23 cellular contexts compared by ENCODE assay signal in genomic region chr7:39536926-39537325, GRCh38. TPM values are rescaled to one million over a fixed set of nuclear protein-coding genes. Genes with fewer than 3 reads are reported as not detected.
A peak's percentile ranks its signal among the peaks of the same experiment; 100 is the strongest.
DNase-seq lines count a peak whose midpoint lies in the region; ATAC-seq, FAIRE-seq and TF ChIP-seq lines count a peak whose summit lies in the region.
"Had no signal": no experiment of that assay in that cellular context is flagged by ENCODE, and none has a peak within 500 bp of the region (broad histone marks: within the 10 kb centered on the region; RNA-seq: fewer than 3 reads in every experiment).

No MANE protein-coding gene starts in this region.

- H3K9me3 ChIP-seq in HepG2 (ENCODE audit: low read length) (no peaks in the 10 kb centered on the region), right lobe of liver (no peaks in the 10 kb centered on the region), SK-N-SH (no peaks in the 10 kb centered on the region)
- H3K9me3 ChIP-seq: MG63 had no signal

- TF ChIP-seq EP300 in HepG2 (IDR thresholded peaks at IDR 0.05; ENCODE audit: low read depth in 2 of 2, low read length in 2 of 2), result no peak
- no peak for TF ChIP-seq EP300 in HepG2 (CRISPR knock-in tag; IDR thresholded peaks at IDR 0.05; ENCODE audit: borderline replicate concordance)
- no peak for TF ChIP-seq EP300 in SK-N-SH (IDR thresholded peaks at IDR 0.05; ENCODE audit: borderline replicate concordance in 1 of 2, low read depth in 1 of 2, low read length in 1 of 2)

- H4K20me1 ChIP-seq in HepG2 (ENCODE audit: insufficient read depth, low read length) (no peaks in the 10 kb centered on the region), SK-N-SH (ENCODE audit: insufficient read depth) (no peaks in the 10 kb centered on the region)

- H3K4me3 ChIP-seq in HepG2 (replicated peaks in 1 of 3; ENCODE audit: insufficient read depth in 1 of 3, low read depth in 2 of 3, low read length in 3 of 3) (no peak overlapping the region), right lobe of liver (no peak overlapping the region), fibroblast of the aortic adventitia (ENCODE audit: low read depth, low read length) (no peak overlapping the region), SK-N-SH (ENCODE audit: low read depth in 2 of 2, low read length in 1 of 2) (no peak overlapping the region)
- H3K4me3 ChIP-seq: MG63, PC-9 had no signal

- no peak for FAIRE-seq in HepG2 (lab: Jason Lieb, UNC)

- ATAC-seq in HepG2 (no peak), right lobe of liver (no peak), GM18870 (IDR thresholded peaks at IDR 0.05; ENCODE audit: unreplicated experiment) (no peak), HG03196 (IDR thresholded peaks at IDR 0.05; ENCODE audit: unreplicated experiment) (no peak)

- DNase-seq in HepG2 (ENCODE audit: low spot score), result no peak
- no peak for DNase-seq in right lobe of liver
- peak; percentile 80 for DNase-seq in amniotic epithelial cell (ENCODE audit: low read depth)
- DNase-seq in fibroblast of the aortic adventitia (ENCODE audit: low read depth), result peak; percentile 18
- DNase-seq in SK-N-SH, result no peak
- no peak for DNase-seq in Ammon's horn (ENCODE audit: low spot score)
- DNase-seq: CD4-positive, CD25-positive, alpha-beta regulatory T cell; COR-L47; DMS153; GDM1; H7; HFFc6; MG63; NCI-H1092; NCI-H1436 treated with DMSO at 0.1 percent for 48 hours; NCI-H2029; NCI-H2171; NCI-H446 treated with DMSO at 0.1 percent for 48 hours; NCI-H774; PC-9 had no signal

- no peaks in the 10 kb centered on the region for H3F3A ChIP-seq in SK-N-SH (replicated peaks; ENCODE audit: insufficient read depth)

- H3K79me2 ChIP-seq in HepG2 (ENCODE audit: insufficient read depth, low read length) (no peaks in the 10 kb centered on the region), SK-N-SH (ENCODE audit: insufficient read depth) (no peaks in the 10 kb centered on the region)

- H3K4me2 ChIP-seq in HepG2 (ENCODE audit: low read depth, low read length), result no peak overlapping the region
- no peak overlapping the region for H3K4me2 ChIP-seq in SK-N-SH
- H3K4me2 ChIP-seq: PC-9 had no signal

- H2AFZ ChIP-seq in HepG2 (ENCODE audit: low read length) (no peak overlapping the region), SK-N-SH (ENCODE audit: low read depth) (no peak overlapping the region)
- H2AFZ ChIP-seq: PC-9 had no signal

- POLR2A ChIA-PET in HepG2 (lab: Yijun Ruan, JAX) (no interaction called here), SK-N-SH (lab: Yijun Ruan, JAX) (no interaction called here)

- 14% methylated on average over 1 of the region's 1 CpG for WGBS in HepG2 (ENCODE audit: low lambda C conversion rate)
- 38% methylated on average over 1 of the region's 1 CpG for WGBS in right lobe of liver (ENCODE audit: insufficient coverage, low coverage, low lambda C conversion rate, missing lambda C conversion rate)
- WGBS in SK-N-SH (ENCODE audit: low lambda C conversion rate), result 0% methylated on average over 1 of the region's 1 CpG

- in situ Hi-C loops in HepG2 (cut with HindIII; ENCODE audit: extremely low pct_ligation_motif_present, low pct_unique_long_range_greater_than_20kb), result no loop called here

- TF ChIP-seq POLR2A in HepG2 (IDR thresholded peaks at IDR 0.05; ENCODE audit: insufficient read depth in 1 of 2, low read depth in 2 of 2, low read length in 2 of 2), result no peak
- TF ChIP-seq POLR2A in right lobe of liver (IDR thresholded peaks at IDR 0.05), result no peak

- H3K9ac ChIP-seq in HepG2 (ENCODE audit: insufficient read depth, low read depth, low read length), result no peak overlapping the region
- H3K9ac ChIP-seq in SK-N-SH, result no peak overlapping the region

- no peaks in the 10 kb centered on the region for H3K36me3 ChIP-seq in HepG2 (replicated peaks in 1 of 2; ENCODE audit: control insufficient read depth in 1 of 2, insufficient read depth in 2 of 2, low read length in 2 of 2)
- H3K36me3 ChIP-seq in right lobe of liver, result no peaks in the 10 kb centered on the region
- H3K36me3 ChIP-seq in SK-N-SH (replicated peaks in 1 of 2; ENCODE audit: control insufficient read depth in 1 of 2, insufficient read depth in 2 of 2, low read length in 1 of 2), result no peaks in the 10 kb centered on the region
- H3K36me3 ChIP-seq: MG63 had no signal

- TF ChIP-seq CTCF in HepG2 (CRISPR knock-in tag; IDR thresholded peaks at IDR 0.05) (no peak), right lobe of liver (IDR thresholded peaks at IDR 0.05) (no peak), fibroblast of the aortic adventitia (IDR thresholded peaks at IDR 0.05; ENCODE audit: insufficient read depth, low read length) (no peak), SK-N-SH (IDR thresholded peaks at IDR 0.05) (no peak)

- no TSS peak for BruUV-seq in HepG2 (replicated peaks; lab: Mats Ljungman, UMichigan)

- no peak for TF ChIP-seq RAD21 in HepG2 (CRISPR knock-in tag; IDR thresholded peaks at IDR 0.05)
- TF ChIP-seq RAD21 in SK-N-SH (IDR thresholded peaks at IDR 0.05; ENCODE audit: low read length), result no peak

- H3K27ac ChIP-seq in HepG2 (ENCODE audit: extremely low read length, insufficient read depth, low read length) (no peak overlapping the region), right lobe of liver (no peak overlapping the region), SK-N-SH (ENCODE audit: low read depth in 2 of 2, low read length in 1 of 2) (no peak overlapping the region)
- H3K27ac ChIP-seq: 22Rv1, PC-9 had no signal

- H3K4me1 ChIP-seq in HepG2 (ENCODE audit: insufficient read depth, low read length), result peaks cover 42% of the 10 kb centered on the region
- H3K4me1 ChIP-seq in right lobe of liver, result no peaks in the 10 kb centered on the region
- H3K4me1 ChIP-seq in SK-N-SH (ENCODE audit: control insufficient read depth in 1 of 2, insufficient read depth in 2 of 2, low read depth in 1 of 2, low read length in 1 of 2), result no peaks in the 10 kb centered on the region

- CTCF ChIA-PET in HepG2 (lab: Yijun Ruan, JAX; ENCODE audit: low intra/inter-chr PET ratio, low total read pairs), result no interaction called here
- CTCF ChIA-PET in SK-N-SH (lab: Yijun Ruan, JAX), result no interaction called here

- H3K27me3 ChIP-seq in HepG2 (ENCODE audit: control insufficient read depth in 1 of 2, insufficient read depth in 2 of 2, low read length in 2 of 2) (peaks cover 0 to 10% of the 10 kb centered on the region in 2 experiments; a peak in 1 of 5 replicates), right lobe of liver (no peaks in the 10 kb centered on the region), SK-N-SH (ENCODE audit: insufficient read depth) (peaks cover 9% of the 10 kb centered on the region; the same call in 1 of the 2 replicates)
- H3K27me3 ChIP-seq: MG63 had no signal

- intact Hi-C loops in HepG2 (cut with micrococcal nuclease; ENCODE audit: unreplicated experiment), result no loop called here
- intact Hi-C loops in right lobe of liver (cut with DNase I), result no loop called here

- no peaks in the 10 kb centered on the region for H3K9me2 ChIP-seq in SK-N-SH

TF ChIP-seq in HepG2, 621 proteins besides CTCF, POLR2A, EP300 and RAD21 (continues in another document):
- TF ChIP-seq FIP1L1 (IDR thresholded peaks at IDR 0.05; ENCODE audit: borderline replicate concordance, insufficient read depth, low read depth, low read length), result no peak
- peak; percentile 25 for TF ChIP-seq HNRNPK (IDR thresholded peaks at IDR 0.05; ENCODE audit: low read depth, low read length, poor library complexity, severe bottlenecking)
- TF ChIP-seq ZNF530 (CRISPR knock-in tag; IDR thresholded peaks at IDR 0.05; ENCODE audit: low read depth), result no peak

TF ChIP-seq in SK-N-SH, 30 proteins besides CTCF, POLR2A, EP300 and RAD21 (continues in another document):
- TF ChIP-seq FOXM1 (IDR thresholded peaks at IDR 0.05; ENCODE audit: low read depth) (no peak), USF1 (IDR thresholded peaks at IDR 0.05; ENCODE audit: borderline replicate concordance, low read depth) (no peak), EZH2phosphoT487 (IDR thresholded peaks at IDR 0.05; ENCODE audit: borderline replicate concordance, low read depth) (no peak), MEF2A (IDR thresholded peaks at IDR 0.05; ENCODE audit: borderline replicate concordance, low read depth) (no peak), JUND (IDR thresholded peaks at IDR 0.05) (no peak), RFX5 (IDR thresholded peaks at IDR 0.05; ENCODE audit: low read length) (no peak)

RNA-seq across cellular contexts. Expression of gene YAE1, which starts 29.3 kb away (rescaled TPM):
- 28.3 and 32.9 TPM in 2 replicates for total RNA-seq in HepG2 (2016; rRNA removed; fragmentation: Illumina TruSeq; extraction: Trizol)
- total RNA-seq in HepG2 (2016; cell fraction: cytosol; rRNA removed; fragmentation: Illumina TruSeq; extraction: Trizol; ENCODE audit: low read depth), result 12.5 and 12.7 TPM in 2 replicates
- 30.7 and 33.3 TPM in 2 replicates for total RNA-seq in HepG2 (2016; cell fraction: insoluble cytoplasmic fraction; rRNA removed; fragmentation: Illumina TruSeq; extraction: Trizol)
- total RNA-seq in HepG2 (2016; cell fraction: membrane; rRNA removed; fragmentation: Illumina TruSeq; extraction: Trizol), result 14.6 and 15.8 TPM in 2 replicates
- total RNA-seq in HepG2 (2016; cell fraction: nucleus; rRNA removed; fragmentation: Illumina TruSeq; extraction: Trizol), result 30.1 and 33.7 TPM in 2 replicates
- 16.8 and 18.7 TPM in 2 replicates for polyA plus RNA-seq in HepG2 (2011; rRNA removed)
- 8.3 and 14.2 TPM in 2 replicates for polyA plus RNA-seq in HepG2 (2011; cell fraction: cytosol; rRNA removed)
- 9.4 and 16.5 TPM in 2 replicates for polyA plus RNA-seq in HepG2 (2011; cell fraction: nucleus; rRNA removed)
- polyA plus RNA-seq in HepG2 (2012), result 18.1 and 23.0 TPM in 2 replicates
- polyA plus RNA-seq in HepG2 (2016; cell fraction: cytosol; fragmentation: Illumina TruSeq; extraction: Trizol; ENCODE audit: low read depth), result 5.8 and 6.2 TPM in 2 replicates
- polyA plus RNA-seq in HepG2 (2016; cell fraction: insoluble cytoplasmic fraction; fragmentation: Illumina TruSeq; extraction: Trizol; ENCODE audit: low read depth), result 34.8 and 35.3 TPM in 2 replicates
- polyA plus RNA-seq in HepG2 (2016; cell fraction: membrane; fragmentation: Illumina TruSeq; extraction: Trizol; ENCODE audit: low read depth), result 6.6 and 7.4 TPM in 2 replicates
- 38.2 and 38.8 TPM in 2 replicates for polyA plus RNA-seq in HepG2 (2016; cell fraction: nucleus; fragmentation: Illumina TruSeq; extraction: Trizol; ENCODE audit: insufficient read depth, low read depth)
- 3.7 and 5.4 TPM in 2 replicates for polyA minus RNA-seq in HepG2 (2011; rRNA and poly(A)+ RNA removed; ENCODE audit: low replicate concordance)
- 6.5 and 12.1 TPM in 2 replicates for polyA minus RNA-seq in HepG2 (2011; cell fraction: cytosol; rRNA and poly(A)+ RNA removed)
- 50.2 and 64.5 TPM in 2 replicates for polyA minus RNA-seq in HepG2 (2011; cell fraction: nucleus; rRNA and poly(A)+ RNA removed)
- 10 to 100 TPM in 1 of 6 experiments, 1 to 10 TPM in 5; 5.4 to 11.2 (median 7.4) TPM for total RNA-seq in right lobe of liver
- 41.9 and 95.8 TPM in 2 replicates for total RNA-seq in fibroblast of the aortic adventitia (ENCODE audit: low replicate concordance)
- 30.7 and 39.8 TPM in 2 replicates for polyA plus RNA-seq in SK-N-SH (2012; rRNA removed)
- 42.8 and 60.8 TPM in 2 replicates for polyA plus RNA-seq in SK-N-SH (2012; cell fraction: cytosol; rRNA removed)
- 21.6 and 31.7 TPM in 2 replicates for polyA plus RNA-seq in SK-N-SH (2012; cell fraction: nucleus; rRNA removed)

Comparison
In these comparisons a context has a peak if more than half of its experiments do, and no peak if none do; other contexts are left out.
1. DNase-seq: peak in amniotic epithelial cell (single experiment) and fibroblast of the aortic adventitia (single experiment); none in HepG2 (single experiment), right lobe of liver (0 of 3), SK-N-SH (single experiment) and Ammon's horn (single experiment).